In genomic region chr4:164579270-164579942, GRCh38 we compare ENCODE assay signal across 22 cellular contexts.
"Had no signal": no experiment of that assay in that cellular context is flagged by ENCODE, and none has a peak within 500 bp of the region (broad histone marks: within the 10 kb centered on the region; RNA-seq: fewer than 3 reads in every experiment).

No MANE protein-coding gene starts in this region.

- ATAC-seq: foreskin keratinocyte, gastroesophageal sphincter, heart left ventricle, left cardiac atrium, left lung, left ventricle myocardium superior, lower lobe of right lung, mucosa of descending colon had no signal

- H3K4me3 ChIP-seq: coronary artery, dorsolateral prefrontal cortex, esophagus muscularis mucosa, gastroesophageal sphincter, heart left ventricle, left lung, lower lobe of right lung, mucosa of descending colon had no signal

- H3K27ac Mint-ChIP-seq: mesothelial cell of epicardium had no signal

- H3K36me3 Mint-ChIP-seq: mesothelial cell of epicardium had no signal

- H3K36me3 ChIP-seq: esophagus muscularis mucosa, gastroesophageal sphincter, heart left ventricle, left lung, lower lobe of right lung had no signal

- H3K4me1 ChIP-seq: esophagus muscularis mucosa, foreskin keratinocyte, gastroesophageal sphincter, heart left ventricle, left lung, lower lobe of right lung had no signal

- H3K27ac ChIP-seq: coronary artery, dorsolateral prefrontal cortex, esophagus muscularis mucosa, foreskin keratinocyte, gastroesophageal sphincter, heart left ventricle, left lung, lower lobe of right lung had no signal

- DNase-seq: dermis blood vessel endothelial cell; dorsolateral prefrontal cortex; effector CD4-positive, alpha-beta T cell; effector memory CD4-positive, alpha-beta T cell; foreskin keratinocyte; heart left ventricle; hippocampal formation; left cardiac atrium; left lung; left ventricle myocardium superior; lower lobe of right lung; mesenchymal stem cell; mucosa of descending colon had no signal

- FAIRE-seq: colon, endothelial cell of umbilical vein, frontal cortex, islet of Langerhans, keratinocyte had no signal

- H3K9me3 ChIP-seq: esophagus muscularis mucosa, gastroesophageal sphincter, lower lobe of right lung had no signal

- H3K4me3 Mint-ChIP-seq: mesothelial cell of epicardium had no signal

- H3K27me3 ChIP-seq: dorsolateral prefrontal cortex, esophagus muscularis mucosa, foreskin keratinocyte, gastroesophageal sphincter, heart left ventricle, left lung had no signal

- H3K4me1 Mint-ChIP-seq: mesothelial cell of epicardium had no signal
